In the genomic region with DNA sequence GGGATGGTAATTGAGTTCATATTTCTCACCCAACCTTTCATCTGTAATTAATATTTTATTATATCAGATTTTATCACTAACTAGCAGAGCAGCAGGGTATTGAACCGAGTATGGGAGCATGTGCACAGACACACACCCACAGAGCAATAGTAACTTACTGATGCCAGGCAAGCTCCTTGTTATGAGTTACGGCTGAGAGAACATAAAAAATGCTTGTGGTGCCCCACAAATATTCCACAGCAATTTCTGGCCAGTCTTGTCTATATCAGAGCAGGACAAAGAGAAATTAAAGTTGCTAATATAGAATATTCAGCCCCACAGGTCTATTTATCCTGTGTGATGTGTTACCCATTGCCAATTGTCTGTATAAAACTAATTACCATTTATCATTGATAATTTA, we compare ENCODE assay signal across 17 cellular contexts.
"Had no signal": no experiment of that assay in that cellular context is flagged by ENCODE, and none has a peak within 500 bp of the region (broad histone marks: within the 10 kb centered on the region; RNA-seq: fewer than 3 reads in every experiment).

No MANE protein-coding gene starts in this region.

- DNase-seq: amygdala; cortex of kidney; effector memory CD8-positive, alpha-beta T cell; left ventricle myocardium inferior; mesenchymal stem cell; occipital lobe; stimulated activated CD4-positive, alpha-beta T cell treated with anti-CD3 and anti-CD28 coated beads, Interleukin-12 subunit alpha, Interleukin-12 subunit beta, amount 100 ng/mL, for 4 hours; stimulated activated naive CD4-positive, alpha-beta T cell treated with Interleukin-2 at 50 U/mL for 16 hours; upper lobe of right lung had no signal

- H3K4me3 ChIP-seq: left ventricle myocardium inferior, prostate gland, suprapubic skin, upper lobe of right lung had no signal

- H3K4me3 Mint-ChIP-seq: activated naive CD4-positive, alpha-beta T cell treated with anti-CD3 and anti-CD28 coated beads, Interleukin-2, amount 50 U/mL, for 24 hours; effector memory CD8-positive, alpha-beta T cell; nephron; T-helper 2 cell treated with Interferon-gamma antibody and Interleukin-4, amounts not matched to agents 5 μg/mL and 100 μg/mL, for 36 hours had no signal

- H3K4me1 Mint-ChIP-seq: activated naive CD4-positive, alpha-beta T cell treated with anti-CD3 and anti-CD28 coated beads, Interleukin-2, amount 50 U/mL, for 24 hours; nephron had no signal

- H3K27ac ChIP-seq: epithelial cell of prostate, left ventricle myocardium inferior, prostate gland, suprapubic skin, upper lobe of right lung had no signal

- H3K9me3 ChIP-seq: prostate gland, upper lobe of right lung had no signal

- H3K4me1 ChIP-seq: prostate gland, suprapubic skin, upper lobe of right lung had no signal

- H3K36me3 Mint-ChIP-seq: activated naive CD4-positive, alpha-beta T cell treated with anti-CD3 and anti-CD28 coated beads, Interleukin-2, amount 50 U/mL, for 24 hours had no signal

- H3K27me3 Mint-ChIP-seq: activated naive CD4-positive, alpha-beta T cell treated with anti-CD3 and anti-CD28 coated beads, Interleukin-2, amount 50 U/mL, for 24 hours; effector memory CD8-positive, alpha-beta T cell had no signal

- H3K27me3 ChIP-seq: suprapubic skin, upper lobe of right lung had no signal

- H3K9me3 Mint-ChIP-seq: activated naive CD4-positive, alpha-beta T cell treated with anti-CD3 and anti-CD28 coated beads, Interleukin-2, amount 50 U/mL, for 24 hours; T-helper 2 cell treated with Interferon-gamma antibody and Interleukin-4, amounts not matched to agents 5 μg/mL and 100 μg/mL, for 36 hours had no signal

- H3K27ac Mint-ChIP-seq: activated naive CD4-positive, alpha-beta T cell treated with anti-CD3 and anti-CD28 coated beads, Interleukin-2, amount 50 U/mL, for 24 hours; activated T-helper 2 cell treated with anti-CD3 and anti-CD28 coated beads, Interferon-gamma antibody, Interleukin-2, Interleukin-4, amounts not matched to agents 10 μg/mL and 5 μg/mL and 100 μg/mL, durations not matched to agents 14 hours and 24 hours and 36 hours; effector memory CD8-positive, alpha-beta T cell; nephron; T-helper 2 cell treated with Interferon-gamma antibody and Interleukin-4, amounts not matched to agents 5 μg/mL and 100 μg/mL, for 36 hours had no signal

- ATAC-seq: effector memory CD8-positive, alpha-beta T cell; sciatic nerve; upper lobe of right lung had no signal

- H3K36me3 ChIP-seq: left ventricle myocardium inferior, prostate gland had no signal
